ENCODE assay signal across 19 cellular contexts in genomic region chr2:239394346-239394945, GRCh38. TPM values are rescaled to one million over a fixed set of nuclear protein-coding genes. Genes with fewer than 3 reads are reported as not detected.
DNase-seq lines count a peak whose midpoint lies in the region; ATAC-seq and TF ChIP-seq lines count a peak whose summit lies in the region.
"Had no signal": no experiment of that assay in that cellular context is flagged by ENCODE, and none has a peak within 500 bp of the region (broad histone marks: within the 10 kb centered on the region; RNA-seq: fewer than 3 reads in every experiment).

No MANE protein-coding gene starts in this region.

- ATAC-seq in CD4-positive, alpha-beta T cell (ENCODE audit: poor library complexity), result no peak
- ATAC-seq in GM21447 (IDR thresholded peaks at IDR 0.05; ENCODE audit: unreplicated experiment) (no peak), GM21619 (IDR thresholded peaks at IDR 0.05; ENCODE audit: unreplicated experiment) (no peak), HG02610 (IDR thresholded peaks at IDR 0.05; ENCODE audit: unreplicated experiment) (no peak)
- ATAC-seq: stimulated activated naive B cell treated with anti-CD40 and anti-IgM and Interleukin-4, amounts not matched to agents 10 μg/mL and 1 μg/mL and 100 μg/mL, for 72 hours had no signal

- H3K36me3 Mint-ChIP-seq in CD4-positive, alpha-beta T cell (ENCODE audit: low read depth), result peaks cover 7% of the 10 kb centered on the region

- no peak overlapping the region for H2AFZ ChIP-seq in osteoblast (ENCODE audit: low read length)

- no peaks in the 10 kb centered on the region for H3K9me3 ChIP-seq in CD4-positive, alpha-beta T cell (ENCODE audit: control insufficient read depth, low read length)
- H3K9me3 ChIP-seq in osteoblast (ENCODE audit: low read depth, low read length), result no peaks in the 10 kb centered on the region
- H3K9me3 ChIP-seq: adrenal gland, neutrophil had no signal

- H3K4me3 Mint-ChIP-seq in CD4-positive, alpha-beta T cell, result no peak overlapping the region
- H3K4me3 Mint-ChIP-seq: activated B cell treated with CpG ODN at 0.5 μM for 24 hours; B cell; stimulated activated naive B cell treated with anti-CD40 and anti-IgM and Interleukin-4, amounts not matched to agents 10 μg/mL and 1 μg/mL and 100 μg/mL, for 72 hours had no signal

- H3K4me2 ChIP-seq in osteoblast (ENCODE audit: insufficient read depth, low read length), result no peak overlapping the region

- no peak overlapping the region for H3K27ac ChIP-seq in CD4-positive, alpha-beta T cell (ENCODE audit: low read depth, low read length)
- no peak overlapping the region for H3K27ac ChIP-seq in osteoblast (ENCODE audit: low read depth, low read length)
- H3K27ac ChIP-seq: adrenal gland, neutrophil had no signal

- peaks cover 42% of the 10 kb centered on the region for H4K20me1 ChIP-seq in osteoblast (ENCODE audit: insufficient read depth, low read length)

- no peak for TF ChIP-seq CTCF in CD4-positive, alpha-beta T cell (IDR thresholded peaks at IDR 0.05)
- no peak for TF ChIP-seq CTCF in osteoblast (IDR thresholded peaks at IDR 0.05; ENCODE audit: extremely low read depth, low read depth, low read length)

- DNase-seq in CD4-positive, alpha-beta T cell, result no peak
- DNase-seq in NCI-H1092 treated with DMSO at 0.1 percent for 48 hours (lab: John Stamatoyannopoulos, UW), result peak; percentile 64
- DNase-seq in SHP77 (lab: John Stamatoyannopoulos, UW), result peak; percentile 43 to 75
- peak; percentile 38 for DNase-seq in osteoblast (ENCODE audit: insufficient read length, low spot score, missing footprints)
- DNase-seq: activated B cell treated with CpG ODN at 0.5 μM for 24 hours; activated CD8-positive, alpha-beta memory T cell treated with anti-CD3 and anti-CD28 coated beads, Interleukin-2, amount 50 U/mL, for 48 hours; cerebellar nuclear complex; HCEC 1CT; mammary epithelial cell; NCI-H526 treated with DMSO at 0.1 percent for 48 hours; stimulated activated naive B cell treated with anti-CD40 and anti-IgM and Interleukin-4, amounts not matched to agents 10 μg/mL and 1 μg/mL and 100 μg/mL, for 72 hours; T-helper 1 cell had no signal

- H3K4me3 ChIP-seq in osteoblast (ENCODE audit: insufficient read depth, low read length), result no peak overlapping the region
- H3K4me3 ChIP-seq: adrenal gland, skin epidermis had no signal

- H3K4me1 Mint-ChIP-seq in CD4-positive, alpha-beta T cell (ENCODE audit: low read depth), result peaks cover 58% of the 10 kb centered on the region

- POLR2A ChIA-PET in CD4-positive, alpha-beta T cell (lab: Charles Lee), result interaction anchor here (1.5 kb wide), 1 partner anchor 14 kb away, joined by 7 read pairs; no protein-coding TSS in a partner anchor

- peaks cover 3% of the 10 kb centered on the region for H3K36me3 ChIP-seq in osteoblast (ENCODE audit: insufficient read depth, low read length)
- H3K36me3 ChIP-seq: adrenal gland, neutrophil had no signal

- no peaks in the 10 kb centered on the region for H3K27me3 Mint-ChIP-seq in CD4-positive, alpha-beta T cell
- H3K27me3 Mint-ChIP-seq: activated B cell treated with CpG ODN at 0.5 μM for 24 hours; B cell; stimulated activated naive B cell treated with anti-CD40 and anti-IgM and Interleukin-4, amounts not matched to agents 10 μg/mL and 1 μg/mL and 100 μg/mL, for 72 hours had no signal

- CTCF ChIA-PET in CD4-positive, alpha-beta T cell (lab: Charles Lee), result no interaction called here

- H3K27ac Mint-ChIP-seq in CD4-positive, alpha-beta T cell, result peak overlapping the region; percentile 13
- H3K27ac Mint-ChIP-seq: activated B cell treated with CpG ODN at 0.5 μM for 24 hours; B cell; stimulated activated naive B cell treated with anti-CD40 and anti-IgM and Interleukin-4, amounts not matched to agents 10 μg/mL and 1 μg/mL and 100 μg/mL, for 72 hours had no signal

- H3K79me2 ChIP-seq in osteoblast (ENCODE audit: insufficient read depth, low read length), result peaks cover 69% of the 10 kb centered on the region

- H3K9me3 Mint-ChIP-seq in CD4-positive, alpha-beta T cell, result no peaks in the 10 kb centered on the region
- H3K9me3 Mint-ChIP-seq: activated B cell treated with CpG ODN at 0.5 μM for 24 hours; stimulated activated naive B cell treated with anti-CD40 and anti-IgM and Interleukin-4, amounts not matched to agents 10 μg/mL and 1 μg/mL and 100 μg/mL, for 72 hours had no signal

- peaks cover 7% of the 10 kb centered on the region for H3K4me1 ChIP-seq in osteoblast (ENCODE audit: insufficient read depth, low read length)

- no peaks in the 10 kb centered on the region for H3K27me3 ChIP-seq in CD4-positive, alpha-beta T cell (ENCODE audit: control insufficient read depth, insufficient read depth, low read length)
- no peaks in the 10 kb centered on the region for H3K27me3 ChIP-seq in osteoblast (ENCODE audit: insufficient read depth, low read length)
- H3K27me3 ChIP-seq: adrenal gland, neutrophil had no signal

- intact Hi-C loops in CD4-positive, alpha-beta T cell (cut with DNase I, micrococcal nuclease), result no loop called here

RNA-seq across cellular contexts. Expression of gene HDAC4, which starts 6.4 kb away (rescaled TPM):
- total RNA-seq in CD4-positive, alpha-beta T cell, result 10 to 100 TPM; 45.3 to 49.2 TPM
- 23.3 and 30.8 TPM in 2 replicates for total RNA-seq in osteoblast

Comparison
In these comparisons a context has a peak if more than half of its experiments do, and no peak if none do; other contexts are left out.
1. DNase-seq: peak in NCI-H1092 treated with DMSO at 0.1 percent for 48 hours (single experiment), SHP77 (2 of 2) and osteoblast (single experiment); none in CD4-positive, alpha-beta T cell (0 of 10).